13 cellular contexts compared by ENCODE assay signal in genomic region chr1:59151860-59152259, GRCh38.
DNase-seq lines count a peak whose midpoint lies in the region; ATAC-seq, FAIRE-seq and TF ChIP-seq lines count a peak whose summit lies in the region.
"Had no signal": no experiment of that assay in that cellular context is flagged by ENCODE, and none has a peak within 500 bp of the region (broad histone marks: within the 10 kb centered on the region; RNA-seq: fewer than 3 reads in every experiment).

No MANE protein-coding gene starts in this region.

- 11 to 21% methylated on average over 1 of the region's 1 CpG for WGBS in aorta, 2 donors

- no peaks in the 10 kb centered on the region for H4K20me1 ChIP-seq in endothelial cell of umbilical vein (replicated peaks; ENCODE audit: control insufficient read depth, extremely low read depth, insufficient read depth, low read length)

- dilution Hi-C loops in endothelial cell of umbilical vein (cut with MboI; ENCODE audit: extremely low pct_ligation_motif_present, low sequenced_read_pairs) = no loop called here

- no peaks in the 10 kb centered on the region for H3K27me3 ChIP-seq in left ventricle myocardium inferior (ENCODE audit: low read depth)
- H3K27me3 ChIP-seq in endothelial cell of umbilical vein (ENCODE audit: control insufficient read depth in 2 of 2, insufficient read depth in 2 of 2, low read length in 2 of 2) = no peaks in the 10 kb centered on the region
- H3K27me3 ChIP-seq in aorta (ENCODE audit: control insufficient read depth in 1 of 2, insufficient read depth in 2 of 2, low read length in 1 of 2) = no peaks in the 10 kb centered on the region

- peak overlapping the region; percentile 53 for H3K4me3 ChIP-seq in left ventricle myocardium inferior
- H3K4me3 ChIP-seq in endothelial cell of umbilical vein (replicated peaks in 1 of 3; ENCODE audit: insufficient read depth in 1 of 3, low read depth in 1 of 3, low read length in 3 of 3) = no peak overlapping the region
- no peak overlapping the region for H3K4me3 ChIP-seq in aorta (ENCODE audit: low read length in 2 of 2)

- ATAC-seq in left cardiac atrium (no peak), aorta (ENCODE audit: low FRiP score) (no peak)

- no peak overlapping the region for H3K4me3 Mint-ChIP-seq in nephron
- H3K4me3 Mint-ChIP-seq: neural crest cell had no signal

- H3K79me2 ChIP-seq in endothelial cell of umbilical vein (ENCODE audit: control insufficient read depth, insufficient read depth, low read length) = no peaks in the 10 kb centered on the region

- intact Hi-C loops in left ventricle myocardium inferior (cut with micrococcal nuclease) (no loop called here), left cardiac atrium (cut with DNase I) (loop anchor here in 1 of 2 donors (5.0 kb wide), 1 partner anchor 140 kb away; no protein-coding TSS in a partner anchor), endothelial cell of umbilical vein (cut with micrococcal nuclease) (loop anchor here (2.0 to 10.0 kb wide), 3 partner anchors 145 to 333 kb away; partner anchors contain the start of gene FGGY), aorta (cut with DNase I) (loop anchor here in 1 of 2 donors (5.0 kb wide), 1 partner anchor 370 kb away; the partner anchor contains the start of gene JUN)

- H3K36me3 ChIP-seq in left ventricle myocardium inferior = no peaks in the 10 kb centered on the region
- no peaks in the 10 kb centered on the region for H3K36me3 ChIP-seq in endothelial cell of umbilical vein (ENCODE audit: control insufficient read depth in 2 of 2, extremely low read depth in 1 of 2, insufficient read depth in 2 of 2, low read length in 2 of 2)
- H3K36me3 ChIP-seq in aorta (ENCODE audit: control insufficient read depth in 1 of 2, insufficient read depth in 2 of 2, low read length in 1 of 2) = no peaks in the 10 kb centered on the region

- H3K27ac ChIP-seq in left ventricle myocardium inferior (replicated peaks) (peak overlapping the region; percentile 87), endothelial cell of umbilical vein (ENCODE audit: insufficient read depth, low read depth, low read length) (peak overlapping the region; percentile 60), aorta (ENCODE audit: low read depth in 1 of 2, low read length in 2 of 2) (peak overlapping the region; percentile 23 to 99)
- H3K27ac ChIP-seq: VCaP had no signal

- H3K9ac ChIP-seq in endothelial cell of umbilical vein (replicated peaks; ENCODE audit: extremely low read depth, insufficient read depth, low read length) = peak overlapping the region; percentile 52

- H3K27me3 Mint-ChIP-seq in nephron (ENCODE audit: low read depth) = peaks cover 8% of the 10 kb centered on the region

- FAIRE-seq in endothelial cell of umbilical vein (lab: Jason Lieb, UNC) = no peak

- CTCF ChIA-PET in endothelial cell of umbilical vein (lab: Charles Lee) = interaction anchor here (0.9 to 2.0 kb wide), 7 partner anchors 9 to 548 kb away, joined by 3 to 7 read pairs (median 4); no protein-coding TSS in a partner anchor

- TF ChIP-seq CTCF in left ventricle myocardium inferior (IDR thresholded peaks at IDR 0.05; ENCODE audit: borderline replicate concordance) (no peak), endothelial cell of umbilical vein (IDR thresholded peaks at IDR 0.05; ENCODE audit: extremely low read depth in 1 of 2, insufficient read depth in 1 of 2, low read depth in 1 of 2, low read length in 2 of 2) (no peak), nephron (IDR thresholded peaks at IDR 0.05; ENCODE audit: unreplicated experiment in 3 of 3) (no peak)

- H3K4me1 Mint-ChIP-seq in nephron = peaks cover 35% of the 10 kb centered on the region

- H3K4me1 ChIP-seq in left ventricle myocardium inferior = peaks cover 52% of the 10 kb centered on the region
- peaks cover 30% of the 10 kb centered on the region for H3K4me1 ChIP-seq in endothelial cell of umbilical vein (ENCODE audit: control insufficient read depth, extremely low read depth, insufficient read depth, low read length)
- peaks cover 7 to 9% of the 10 kb centered on the region in 2 donors for H3K4me1 ChIP-seq in aorta (ENCODE audit: control insufficient read depth in 1 of 2, insufficient read depth in 2 of 2, low read length in 2 of 2)

- no peaks in the 10 kb centered on the region for H3K36me3 Mint-ChIP-seq in nephron (ENCODE audit: low read depth)

- no peaks in the 10 kb centered on the region for H3K9me3 ChIP-seq in left ventricle myocardium inferior (replicated peaks)
- H3K9me3 ChIP-seq in endothelial cell of umbilical vein (replicated peaks; ENCODE audit: control insufficient read depth, insufficient read depth, low read length) = no peaks in the 10 kb centered on the region
- H3K9me3 ChIP-seq in aorta (ENCODE audit: control insufficient read depth, low read length) = no peaks in the 10 kb centered on the region

- no TSS peak for BruUV-seq in endothelial cell of umbilical vein (replicated peaks; lab: Mats Ljungman, UMichigan)

- H3K27ac Mint-ChIP-seq in nephron = peak overlapping the region; percentile 32 to 67 (median 57)

- no peak for TF ChIP-seq POLR2A in endothelial cell of umbilical vein (IDR thresholded peaks at IDR 0.05; ENCODE audit: low read depth, low read length)

- H2AFZ ChIP-seq in endothelial cell of umbilical vein (ENCODE audit: low read depth, low read length) = peak overlapping the region; percentile 4

- peaks cover 5% of the 10 kb centered on the region for H3K9me3 Mint-ChIP-seq in nephron
- H3K9me3 Mint-ChIP-seq: neural crest cell had no signal

- H3K9me1 ChIP-seq in endothelial cell of umbilical vein (replicated peaks; ENCODE audit: control insufficient read depth, extremely low read depth, insufficient read depth, low read length) = no peaks in the 10 kb centered on the region

- peak overlapping the region; percentile 60 for H3K4me2 ChIP-seq in endothelial cell of umbilical vein (ENCODE audit: insufficient read depth, low read length)

- POLR2A ChIA-PET in endothelial cell of umbilical vein (lab: Charles Lee) = no interaction called here

- DNase-seq in left ventricle myocardium inferior = no peak
- no peak for DNase-seq in left cardiac atrium
- no peak for DNase-seq in endothelial cell of umbilical vein (ENCODE audit: low read depth, low spot score)
- DNase-seq in aorta = no peak
- DNase-seq in NK-92 (lab: John Stamatoyannopoulos, UW; ENCODE audit: unreplicated experiment) = no peak
- no peak for DNase-seq in NCI-H128 (lab: John Stamatoyannopoulos, UW; ENCODE audit: unreplicated experiment)
- DNase-seq in RPMI8226 = no peak
- DNase-seq: DMS79; stimulated activated CD4-positive, alpha-beta T cell treated with anti-CD3 and anti-CD28 coated beads, Interleukin-2, amount 100 ng/mL, for 24 hours; stimulated activated naive CD4-positive, alpha-beta T cell treated with Interleukin-2 at 50 U/mL for 16 hours had no signal

TF ChIP-seq in endothelial cell of umbilical vein, 7 proteins besides CTCF, POLR2A, EP300 and RAD21:
- TF ChIP-seq JUN (IDR thresholded peaks at IDR 0.05; ENCODE audit: borderline replicate concordance, insufficient read depth, insufficient read length, low read depth) (no peak), EZH2 (IDR thresholded peaks at IDR 0.05; ENCODE audit: borderline replicate concordance, low read depth, low read length, severe bottlenecking) (no peak), GATA2 (IDR thresholded peaks at IDR 0.05; ENCODE audit: insufficient read depth, insufficient read length, low read depth, low read length) (no peak), POLR2AphosphoS5 (IDR thresholded peaks at IDR 0.05; ENCODE audit: insufficient read depth, low read depth, low read length) (no peak), MYC (IDR thresholded peaks at IDR 0.05; ENCODE audit: low read depth, low read length) (no peak), FOS (IDR thresholded peaks at IDR 0.05; ENCODE audit: borderline replicate concordance, insufficient read depth, low read length) (no peak)
- TF ChIP-seq, protein P1, sequence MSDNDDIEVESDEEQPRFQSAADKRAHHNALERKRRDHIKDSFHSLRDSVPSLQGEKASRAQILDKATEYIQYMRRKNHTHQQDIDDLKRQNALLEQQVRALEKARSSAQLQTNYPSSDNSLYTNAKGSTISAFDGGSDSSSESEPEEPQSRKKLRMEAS (IDR thresholded peaks at IDR 0.05; ENCODE audit: insufficient read depth, insufficient read length) = no peak
